ENCODE assay signal across 1 cellular context in the genomic region with DNA sequence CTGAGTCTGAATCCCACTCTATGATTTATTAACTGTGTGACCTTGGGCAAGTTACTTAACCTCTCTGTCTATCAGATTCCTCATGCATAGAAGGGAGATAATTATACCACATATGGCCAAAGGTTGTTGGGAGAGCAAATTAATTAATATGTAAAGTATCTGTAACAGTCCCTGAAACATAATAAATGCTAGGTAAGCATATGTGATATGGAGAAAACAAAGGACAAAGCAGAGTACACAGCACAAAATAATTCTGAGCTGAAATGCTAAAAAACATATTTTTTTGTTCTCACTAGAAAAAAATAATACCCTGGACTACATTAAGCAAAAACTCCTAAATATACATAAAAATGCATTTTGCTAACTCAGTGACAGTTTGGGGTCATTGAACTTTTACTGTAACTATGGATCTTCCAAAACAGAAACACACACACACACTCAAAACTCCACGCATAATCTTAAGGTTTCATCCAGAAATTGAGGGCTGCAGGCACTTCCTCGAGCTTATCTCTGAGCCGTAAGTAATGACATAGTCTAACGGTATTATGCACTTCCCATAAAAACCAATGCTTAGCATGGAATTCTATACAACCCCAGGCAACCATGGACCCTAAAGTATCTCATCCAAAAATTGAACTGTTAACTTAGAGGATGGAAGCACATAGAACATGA.
TF ChIP-seq lines count a peak whose summit lies in the region.

No MANE protein-coding gene starts in this region.

TF ChIP-seq in IMR-90, 13 proteins besides CTCF, POLR2A, EP300 and RAD21:
- no peak for TF ChIP-seq CEBPB (IDR thresholded peaks at IDR 0.05; ENCODE audit: low read depth, low read length)
- TF ChIP-seq NFE2L2 (IDR thresholded peaks at IDR 0.05; ENCODE audit: low read depth, low read length), result no peak
- TF ChIP-seq, protein P1, sequence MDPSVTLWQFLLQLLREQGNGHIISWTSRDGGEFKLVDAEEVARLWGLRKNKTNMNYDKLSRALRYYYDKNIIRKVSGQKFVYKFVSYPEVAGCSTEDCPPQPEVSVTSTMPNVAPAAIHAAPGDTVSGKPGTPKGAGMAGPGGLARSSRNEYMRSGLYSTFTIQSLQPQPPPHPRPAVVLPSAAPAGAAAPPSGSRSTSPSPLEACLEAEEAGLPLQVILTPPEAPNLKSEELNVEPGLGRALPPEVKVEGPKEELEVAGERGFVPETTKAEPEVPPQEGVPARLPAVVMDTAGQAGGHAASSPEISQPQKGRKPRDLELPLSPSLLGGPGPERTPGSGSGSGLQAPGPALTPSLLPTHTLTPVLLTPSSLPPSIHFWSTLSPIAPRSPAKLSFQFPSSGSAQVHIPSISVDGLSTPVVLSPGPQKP (IDR thresholded peaks at IDR 0.05; ENCODE audit: borderline replicate concordance, low read depth, low read length), result no peak
- TF ChIP-seq RFX5 (IDR thresholded peaks at IDR 0.05; ENCODE audit: low read depth, low read length), result no peak
- TF ChIP-seq MAZ (IDR thresholded peaks at IDR 0.05; ENCODE audit: borderline replicate concordance, low read depth, low read length), result no peak
- TF ChIP-seq RCOR1 (IDR thresholded peaks at IDR 0.05; ENCODE audit: insufficient replicate concordance, low read length), result no peak
- TF ChIP-seq, protein P2, sequence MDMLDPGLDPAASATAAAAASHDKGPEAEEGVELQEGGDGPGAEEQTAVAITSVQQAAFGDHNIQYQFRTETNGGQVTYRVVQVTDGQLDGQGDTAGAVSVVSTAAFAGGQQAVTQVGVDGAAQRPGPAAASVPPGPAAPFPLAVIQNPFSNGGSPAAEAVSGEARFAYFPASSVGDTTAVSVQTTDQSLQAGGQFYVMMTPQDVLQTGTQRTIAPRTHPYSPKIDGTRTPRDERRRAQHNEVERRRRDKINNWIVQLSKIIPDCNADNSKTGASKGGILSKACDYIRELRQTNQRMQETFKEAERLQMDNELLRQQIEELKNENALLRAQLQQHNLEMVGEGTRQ (IDR thresholded peaks at IDR 0.05; ENCODE audit: low read depth, low read length), result no peak
- no peak for TF ChIP-seq CHD1 (IDR thresholded peaks at IDR 0.05; ENCODE audit: low read depth, low read length)
- TF ChIP-seq MAFK (IDR thresholded peaks at IDR 0.05; ENCODE audit: low read depth, low read length), result no peak
- no peak for TF ChIP-seq BHLHE40 (IDR thresholded peaks at IDR 0.05; ENCODE audit: low read depth, low read length)
- TF ChIP-seq MXI1 (IDR thresholded peaks at IDR 0.05; ENCODE audit: borderline replicate concordance, low read depth, low read length), result no peak
- TF ChIP-seq FOS (IDR thresholded peaks at IDR 0.05; ENCODE audit: low read depth, low read length), result no peak
- TF ChIP-seq SMC3 (IDR thresholded peaks at IDR 0.05; ENCODE audit: low read depth, low read length), result no peak
